ENCODE assay signal across 14 cellular contexts in genomic region chr14:92786427-92786756, GRCh38. TPM values are rescaled to one million over a fixed set of nuclear protein-coding genes. Genes with fewer than 3 reads are reported as not detected.
DNase-seq lines count a peak whose midpoint lies in the region; ATAC-seq and TF ChIP-seq lines count a peak whose summit lies in the region.
"Had no signal": no experiment of that assay in that cellular context is flagged by ENCODE, and none has a peak within 500 bp of the region (broad histone marks: within the 10 kb centered on the region; RNA-seq: fewer than 3 reads in every experiment).

No MANE protein-coding gene starts in this region.

- H3K36me3 ChIP-seq in left ventricle myocardium inferior (no peaks in the 10 kb centered on the region), colonic mucosa (no peaks in the 10 kb centered on the region), ovary (no peaks in the 10 kb centered on the region), right lobe of liver (no peaks in the 10 kb centered on the region)

- no peaks in the 10 kb centered on the region for H3K27me3 ChIP-seq in left ventricle myocardium inferior (ENCODE audit: low read depth)
- no peaks in the 10 kb centered on the region for H3K27me3 ChIP-seq in colonic mucosa
- no peaks in the 10 kb centered on the region for H3K27me3 ChIP-seq in ovary
- H3K27me3 ChIP-seq in right lobe of liver, result no peaks in the 10 kb centered on the region

- intact Hi-C loops in left ventricle myocardium inferior (cut with micrococcal nuclease), result no loop called here
- intact Hi-C loops in left ventricle myocardium superior (cut with micrococcal nuclease), result no loop called here
- intact Hi-C loops in colonic mucosa (cut with DNase I), result no loop called here
- intact Hi-C loops in ovary (cut with DNase I), result loop anchor here in 3 of 4 donors (2.0 to 10.0 kb wide), 3 partner anchors 72 to 102 kb away; no protein-coding TSS in a partner anchor
- intact Hi-C loops in right lobe of liver (cut with DNase I), result no loop called here

- H3K4me3 ChIP-seq in left ventricle myocardium inferior, result no peak overlapping the region
- no peak overlapping the region for H3K4me3 ChIP-seq in colonic mucosa
- H3K4me3 ChIP-seq in ovary, result no peak overlapping the region
- no peak overlapping the region for H3K4me3 ChIP-seq in right lobe of liver
- H3K4me3 ChIP-seq: GM12878 had no signal

- H3K4me1 ChIP-seq in left ventricle myocardium inferior (peaks cover 18% of the 10 kb centered on the region), colonic mucosa (no peaks in the 10 kb centered on the region), ovary (ENCODE audit: insufficient read depth) (peaks cover 5% of the 10 kb centered on the region), right lobe of liver (no peaks in the 10 kb centered on the region)

- ATAC-seq in left ventricle myocardium superior, result no peak
- no peak for ATAC-seq in stimulated activated naive CD8-positive, alpha-beta T cell treated with anti-CD3 and anti-CD28 coated beads, Interleukin-15, Interleukin-2, amounts not matched to agents 100 U/mL and 50 U/mL, for 24 hours
- ATAC-seq in right lobe of liver, result no peak
- no peak for ATAC-seq in HG03095 (IDR thresholded peaks at IDR 0.05; ENCODE audit: unreplicated experiment)
- ATAC-seq: GM12878 had no signal

- no peak for TF ChIP-seq EP300 in ovary (IDR thresholded peaks at IDR 0.05)

- H3K27ac ChIP-seq in left ventricle myocardium inferior (replicated peaks), result peak overlapping the region; percentile 73
- peak overlapping the region; percentile 27 for H3K27ac ChIP-seq in colonic mucosa
- peak overlapping the region; percentile 72 for H3K27ac ChIP-seq in ovary
- H3K27ac ChIP-seq in right lobe of liver, result no peak overlapping the region

- DNase-seq in left ventricle myocardium inferior (no peak), left ventricle myocardium superior (no peak), colonic mucosa (no peak), ovary (no peak), right lobe of liver (no peak), cerebellum (ENCODE audit: low spot score) (no peak)
- DNase-seq in stimulated activated naive CD8-positive, alpha-beta T cell treated with anti-CD3 and anti-CD28 coated beads, Interleukin-15, Interleukin-2, amounts not matched to agents 100 U/mL and 50 U/mL, for 24 hours, result no peak
- DNase-seq: activated CD4-positive, alpha-beta memory T cell treated with anti-CD3 and anti-CD28 coated beads, Interleukin-2, amount 10 ng/mL, durations not matched to agents 7 days and 5 days; head of caudate nucleus; NCI-H2081 treated with DMSO at 0.1 percent for 48 hours; NCI-H524 treated with DMSO at 0.1 percent for 48 hours; stimulated activated CD4-positive, alpha-beta T cell treated with anti-CD3 and anti-CD28 coated beads, Interleukin-15, amount 100 ng/mL, for 24 hours had no signal

- TF ChIP-seq POLR2A in ovary (IDR thresholded peaks at IDR 0.05) (no peak), right lobe of liver (IDR thresholded peaks at IDR 0.05) (no peak)

- TF ChIP-seq CTCF in left ventricle myocardium inferior (IDR thresholded peaks at IDR 0.05; ENCODE audit: borderline replicate concordance) (no peak), colonic mucosa (IDR thresholded peaks at IDR 0.05) (no peak), ovary (IDR thresholded peaks at IDR 0.05) (no peak), right lobe of liver (IDR thresholded peaks at IDR 0.05) (no peak)

- no peak overlapping the region for H3K9ac ChIP-seq in colonic mucosa (ENCODE audit: low read depth in 2 of 2, low read length in 2 of 2)

- WGBS in ovary, 3 donors, result 90 to 98% (median 97%) methylated on average over 1 of the region's 1 CpG
- 93% methylated on average over 1 of the region's 1 CpG for WGBS in right lobe of liver (ENCODE audit: insufficient coverage, low coverage, low lambda C conversion rate, missing lambda C conversion rate)

- H3K9me3 ChIP-seq in left ventricle myocardium inferior (replicated peaks) (peaks cover 35% of the 10 kb centered on the region), colonic mucosa (no peaks in the 10 kb centered on the region), ovary (no peaks in the 10 kb centered on the region), right lobe of liver (no peaks in the 10 kb centered on the region)

RNA-seq across cellular contexts. Expression of gene GOLGA5, which starts 7.7 kb away (rescaled TPM):
- total RNA-seq in left ventricle myocardium inferior, result 20.3 TPM
- total RNA-seq in left ventricle myocardium superior, result 19.5 TPM
- total RNA-seq in colonic mucosa, result 10 to 100 TPM; 32.9 to 49.4 TPM
- total RNA-seq in ovary, result 10 to 100 TPM; 24.6 to 31.1 (median 25.9) TPM
- 10 to 100 TPM; 19.6 to 31.2 TPM for polyA plus RNA-seq in ovary
- total RNA-seq in right lobe of liver, result 10 to 100 TPM; 20.0 to 35.6 (median 28.8) TPM
- 19.8 TPM for total RNA-seq in cerebellum

RNA-seq across cellular contexts. Expression of gene LGMN, which starts 38.0 kb away (rescaled TPM):
- total RNA-seq in left ventricle myocardium inferior (100 TPM), left ventricle myocardium superior (100.0 TPM), colonic mucosa (100 to 1,000 TPM in 1 of 2 donors, 10 to 100 TPM in 1; 70.0 to 107 TPM), ovary (10 to 100 TPM; 27.3 to 57.2 (median 43.5) TPM), right lobe of liver (100 to 1,000 TPM in 1 of 6 experiments, 10 to 100 TPM in 5; 39.6 to 111 (median 49.3) TPM), cerebellum (24.5 TPM)
- polyA plus RNA-seq in ovary, result 100 to 1,000 TPM in 1 of 2 donors, 10 to 100 TPM in 1; 49.1 to 231 TPM

Comparison
In these comparisons a context has a peak if more than half of its experiments do, and no peak if none do; other contexts are left out.
1. H3K27ac ChIP-seq: peak in left ventricle myocardium inferior (single experiment), colonic mucosa (single experiment) and ovary (2 of 2); none in right lobe of liver (0 of 3).
2. intact Hi-C loops: an anchor here in ovary (2.0 to 10.0 kb wide); none called in left ventricle myocardium inferior, left ventricle myocardium superior, colonic mucosa and right lobe of liver.